ENCODE assay signal across 1 cellular context in the genomic region with DNA sequence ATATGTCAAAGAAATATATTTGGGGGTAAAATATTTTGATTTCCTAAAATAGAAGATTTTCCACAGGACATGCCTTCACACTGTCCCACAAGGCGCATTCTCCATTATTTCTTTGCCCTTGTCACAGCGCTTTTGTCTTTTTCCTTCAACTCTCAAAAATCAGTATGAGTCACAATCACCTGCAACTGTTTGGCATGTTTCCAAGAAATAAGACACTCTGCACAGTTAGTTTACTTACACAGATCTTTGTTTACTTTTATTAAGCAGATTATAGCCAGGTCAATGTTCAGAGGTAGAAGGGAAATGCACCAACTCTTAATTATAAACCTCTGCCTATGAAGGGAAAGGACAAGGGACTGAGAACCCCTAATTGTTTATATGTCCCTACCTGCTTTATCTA.
TF ChIP-seq lines count a peak whose summit lies in the region.

No MANE protein-coding gene starts in this region.

TF ChIP-seq in H1, 55 proteins besides CTCF, POLR2A, EP300 and RAD21 (continued from another document):
- TF ChIP-seq, protein P1, sequence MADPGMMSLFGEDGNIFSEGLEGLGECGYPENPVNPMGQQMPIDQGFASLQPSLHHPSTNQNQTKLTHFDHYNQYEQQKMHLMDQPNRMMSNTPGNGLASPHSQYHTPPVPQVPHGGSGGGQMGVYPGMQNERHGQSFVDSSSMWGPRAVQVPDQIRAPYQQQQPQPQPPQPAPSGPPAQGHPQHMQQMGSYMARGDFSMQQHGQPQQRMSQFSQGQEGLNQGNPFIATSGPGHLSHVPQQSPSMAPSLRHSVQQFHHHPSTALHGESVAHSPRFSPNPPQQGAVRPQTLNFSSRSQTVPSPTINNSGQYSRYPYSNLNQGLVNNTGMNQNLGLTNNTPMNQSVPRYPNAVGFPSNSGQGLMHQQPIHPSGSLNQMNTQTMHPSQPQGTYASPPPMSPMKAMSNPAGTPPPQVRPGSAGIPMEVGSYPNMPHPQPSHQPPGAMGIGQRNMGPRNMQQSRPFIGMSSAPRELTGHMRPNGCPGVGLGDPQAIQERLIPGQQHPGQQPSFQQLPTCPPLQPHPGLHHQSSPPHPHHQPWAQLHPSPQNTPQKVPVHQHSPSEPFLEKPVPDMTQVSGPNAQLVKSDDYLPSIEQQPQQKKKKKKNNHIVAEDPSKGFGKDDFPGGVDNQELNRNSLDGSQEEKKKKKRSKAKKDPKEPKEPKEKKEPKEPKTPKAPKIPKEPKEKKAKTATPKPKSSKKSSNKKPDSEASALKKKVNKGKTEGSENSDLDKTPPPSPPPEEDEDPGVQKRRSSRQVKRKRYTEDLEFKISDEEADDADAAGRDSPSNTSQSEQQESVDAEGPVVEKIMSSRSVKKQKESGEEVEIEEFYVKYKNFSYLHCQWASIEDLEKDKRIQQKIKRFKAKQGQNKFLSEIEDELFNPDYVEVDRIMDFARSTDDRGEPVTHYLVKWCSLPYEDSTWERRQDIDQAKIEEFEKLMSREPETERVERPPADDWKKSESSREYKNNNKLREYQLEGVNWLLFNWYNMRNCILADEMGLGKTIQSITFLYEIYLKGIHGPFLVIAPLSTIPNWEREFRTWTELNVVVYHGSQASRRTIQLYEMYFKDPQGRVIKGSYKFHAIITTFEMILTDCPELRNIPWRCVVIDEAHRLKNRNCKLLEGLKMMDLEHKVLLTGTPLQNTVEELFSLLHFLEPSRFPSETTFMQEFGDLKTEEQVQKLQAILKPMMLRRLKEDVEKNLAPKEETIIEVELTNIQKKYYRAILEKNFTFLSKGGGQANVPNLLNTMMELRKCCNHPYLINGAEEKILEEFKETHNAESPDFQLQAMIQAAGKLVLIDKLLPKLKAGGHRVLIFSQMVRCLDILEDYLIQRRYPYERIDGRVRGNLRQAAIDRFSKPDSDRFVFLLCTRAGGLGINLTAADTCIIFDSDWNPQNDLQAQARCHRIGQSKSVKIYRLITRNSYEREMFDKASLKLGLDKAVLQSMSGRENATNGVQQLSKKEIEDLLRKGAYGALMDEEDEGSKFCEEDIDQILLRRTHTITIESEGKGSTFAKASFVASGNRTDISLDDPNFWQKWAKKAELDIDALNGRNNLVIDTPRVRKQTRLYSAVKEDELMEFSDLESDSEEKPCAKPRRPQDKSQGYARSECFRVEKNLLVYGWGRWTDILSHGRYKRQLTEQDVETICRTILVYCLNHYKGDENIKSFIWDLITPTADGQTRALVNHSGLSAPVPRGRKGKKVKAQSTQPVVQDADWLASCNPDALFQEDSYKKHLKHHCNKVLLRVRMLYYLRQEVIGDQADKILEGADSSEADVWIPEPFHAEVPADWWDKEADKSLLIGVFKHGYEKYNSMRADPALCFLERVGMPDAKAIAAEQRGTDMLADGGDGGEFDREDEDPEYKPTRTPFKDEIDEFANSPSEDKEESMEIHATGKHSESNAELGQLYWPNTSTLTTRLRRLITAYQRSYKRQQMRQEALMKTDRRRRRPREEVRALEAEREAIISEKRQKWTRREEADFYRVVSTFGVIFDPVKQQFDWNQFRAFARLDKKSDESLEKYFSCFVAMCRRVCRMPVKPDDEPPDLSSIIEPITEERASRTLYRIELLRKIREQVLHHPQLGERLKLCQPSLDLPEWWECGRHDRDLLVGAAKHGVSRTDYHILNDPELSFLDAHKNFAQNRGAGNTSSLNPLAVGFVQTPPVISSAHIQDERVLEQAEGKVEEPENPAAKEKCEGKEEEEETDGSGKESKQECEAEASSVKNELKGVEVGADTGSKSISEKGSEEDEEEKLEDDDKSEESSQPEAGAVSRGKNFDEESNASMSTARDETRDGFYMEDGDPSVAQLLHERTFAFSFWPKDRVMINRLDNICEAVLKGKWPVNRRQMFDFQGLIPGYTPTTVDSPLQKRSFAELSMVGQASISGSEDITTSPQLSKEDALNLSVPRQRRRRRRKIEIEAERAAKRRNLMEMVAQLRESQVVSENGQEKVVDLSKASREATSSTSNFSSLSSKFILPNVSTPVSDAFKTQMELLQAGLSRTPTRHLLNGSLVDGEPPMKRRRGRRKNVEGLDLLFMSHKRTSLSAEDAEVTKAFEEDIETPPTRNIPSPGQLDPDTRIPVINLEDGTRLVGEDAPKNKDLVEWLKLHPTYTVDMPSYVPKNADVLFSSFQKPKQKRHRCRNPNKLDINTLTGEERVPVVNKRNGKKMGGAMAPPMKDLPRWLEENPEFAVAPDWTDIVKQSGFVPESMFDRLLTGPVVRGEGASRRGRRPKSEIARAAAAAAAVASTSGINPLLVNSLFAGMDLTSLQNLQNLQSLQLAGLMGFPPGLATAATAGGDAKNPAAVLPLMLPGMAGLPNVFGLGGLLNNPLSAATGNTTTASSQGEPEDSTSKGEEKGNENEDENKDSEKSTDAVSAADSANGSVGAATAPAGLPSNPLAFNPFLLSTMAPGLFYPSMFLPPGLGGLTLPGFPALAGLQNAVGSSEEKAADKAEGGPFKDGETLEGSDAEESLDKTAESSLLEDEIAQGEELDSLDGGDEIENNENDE (IDR thresholded peaks at IDR 0.05; ENCODE audit: insufficient replicate concordance, low read length), result no peak
- TF ChIP-seq CBX5 (IDR thresholded peaks at IDR 0.05; ENCODE audit: low read depth, low read length) (no peak), CHD2 (IDR thresholded peaks at IDR 0.05; ENCODE audit: low read length) (no peak), SIN3A (conservative IDR thresholded peaks at IDR 0.05 in 1 of 2, IDR thresholded peaks at IDR 0.05 in 1 of 2; ENCODE audit: low read depth in 1 of 2, low read length in 2 of 2) (no peak), TBP (IDR thresholded peaks at IDR 0.05; ENCODE audit: low read depth, low read length) (no peak), POU5F1 (IDR thresholded peaks at IDR 0.05; ENCODE audit: low read depth, low read length) (no peak), CREB1 (IDR thresholded peaks at IDR 0.05) (no peak), CHD1 (IDR thresholded peaks at IDR 0.05; ENCODE audit: low read depth, low read length) (no peak), POLR2AphosphoS5 (IDR thresholded peaks at IDR 0.05; ENCODE audit: low read depth, low read length) (no peak)
- TF ChIP-seq, protein P2, sequence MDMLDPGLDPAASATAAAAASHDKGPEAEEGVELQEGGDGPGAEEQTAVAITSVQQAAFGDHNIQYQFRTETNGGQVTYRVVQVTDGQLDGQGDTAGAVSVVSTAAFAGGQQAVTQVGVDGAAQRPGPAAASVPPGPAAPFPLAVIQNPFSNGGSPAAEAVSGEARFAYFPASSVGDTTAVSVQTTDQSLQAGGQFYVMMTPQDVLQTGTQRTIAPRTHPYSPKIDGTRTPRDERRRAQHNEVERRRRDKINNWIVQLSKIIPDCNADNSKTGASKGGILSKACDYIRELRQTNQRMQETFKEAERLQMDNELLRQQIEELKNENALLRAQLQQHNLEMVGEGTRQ (IDR thresholded peaks at IDR 0.05; ENCODE audit: low read length), result no peak
